Comparison of ENCODE assay signal across 1 cellular context in the genomic region with DNA sequence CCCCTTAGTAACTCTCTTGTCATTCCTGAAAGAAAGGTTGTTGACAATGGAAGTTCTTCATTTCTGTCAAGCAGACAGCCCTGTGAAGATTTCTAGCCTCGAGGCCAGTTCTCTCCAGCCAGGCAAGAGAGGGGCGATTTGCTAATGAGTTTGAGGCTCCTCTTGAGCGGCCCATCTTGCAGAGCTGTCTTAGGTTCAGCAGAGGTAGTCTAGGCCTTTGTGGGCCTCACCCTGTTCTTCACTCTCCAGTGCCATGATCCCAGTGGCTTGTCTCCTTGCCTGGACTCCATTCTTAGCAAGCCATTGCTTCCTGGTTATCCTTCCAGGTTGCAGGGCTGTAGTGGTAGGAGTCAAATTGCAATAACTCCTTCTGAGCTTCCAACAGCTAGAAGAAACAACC.
TF ChIP-seq lines count a peak whose summit lies in the region.

No MANE protein-coding gene starts in this region.

TF ChIP-seq in WTC11, 78 proteins besides CTCF, POLR2A, EP300 and RAD21 (continued from another document):
- TF ChIP-seq, protein P1, sequence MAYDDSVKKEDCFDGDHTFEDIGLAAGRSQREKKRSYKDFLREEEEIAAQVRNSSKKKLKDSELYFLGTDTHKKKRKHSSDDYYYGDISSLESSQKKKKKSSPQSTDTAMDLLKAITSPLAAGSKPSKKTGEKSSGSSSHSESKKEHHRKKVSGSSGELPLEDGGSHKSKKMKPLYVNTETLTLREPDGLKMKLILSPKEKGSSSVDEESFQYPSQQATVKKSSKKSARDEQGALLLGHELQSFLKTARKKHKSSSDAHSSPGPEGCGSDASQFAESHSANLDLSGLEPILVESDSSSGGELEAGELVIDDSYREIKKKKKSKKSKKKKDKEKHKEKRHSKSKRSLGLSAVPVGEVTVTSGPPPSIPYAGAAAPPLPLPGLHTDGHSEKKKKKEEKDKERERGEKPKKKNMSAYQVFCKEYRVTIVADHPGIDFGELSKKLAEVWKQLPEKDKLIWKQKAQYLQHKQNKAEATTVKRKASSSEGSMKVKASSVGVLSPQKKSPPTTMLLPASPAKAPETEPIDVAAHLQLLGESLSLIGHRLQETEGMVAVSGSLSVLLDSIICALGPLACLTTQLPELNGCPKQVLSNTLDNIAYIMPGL (CRISPR knock-in tag; IDR thresholded peaks at IDR 0.05) = no peak
- TF ChIP-seq CREB1 (CRISPR knock-in tag; IDR thresholded peaks at IDR 0.05) = no peak
- no peak for TF ChIP-seq JAZF1 (CRISPR knock-in tag; IDR thresholded peaks at IDR 0.05)
